In the genomic region with DNA sequence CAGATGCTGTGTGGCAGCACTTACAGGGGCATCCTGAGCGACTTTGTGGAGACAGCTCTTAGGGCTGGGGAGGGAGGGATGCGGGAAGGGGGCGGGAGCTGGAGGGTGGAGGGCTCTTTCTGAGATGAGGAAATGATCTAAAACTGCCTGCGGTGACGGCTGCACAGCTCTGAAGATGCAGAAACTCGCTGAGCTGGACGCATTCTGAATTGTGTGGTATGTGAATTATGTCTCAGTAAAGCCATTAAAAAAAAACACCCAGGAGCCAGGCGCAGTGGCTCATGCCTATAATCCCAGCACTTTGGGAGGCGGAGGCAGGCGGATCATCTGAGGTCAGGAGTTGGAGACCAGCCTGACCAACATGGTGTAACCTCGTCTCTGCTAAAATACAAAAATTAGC, we compare ENCODE assay signal across 14 cellular contexts. TPM values are rescaled to one million over a fixed set of nuclear protein-coding genes. Genes with fewer than 3 reads are reported as not detected.
DNase-seq lines count a peak whose midpoint lies in the region; FAIRE-seq and TF ChIP-seq lines count a peak whose summit lies in the region.
"Had no signal": no experiment of that assay in that cellular context is flagged by ENCODE, and none has a peak within 500 bp of the region (broad histone marks: within the 10 kb centered on the region; RNA-seq: fewer than 3 reads in every experiment).

No MANE protein-coding gene starts in this region.

- H3K79me2 ChIP-seq in astrocyte (ENCODE audit: insufficient read depth, low read length) = no peaks in the 10 kb centered on the region

- no peaks in the 10 kb centered on the region for H4K20me1 ChIP-seq in astrocyte (ENCODE audit: insufficient read depth, low read length)

- H3K27me3 ChIP-seq in MG63 (no peaks in the 10 kb centered on the region), astrocyte (ENCODE audit: insufficient read depth, low read length) (peaks cover 12% of the 10 kb centered on the region), uterus (peaks cover 0 to 2% of the 10 kb centered on the region in 2 donors), small intestine (ENCODE audit: control insufficient read depth in 2 of 2, insufficient read depth in 2 of 2, low read length in 2 of 2) (no peaks in the 10 kb centered on the region)
- H3K27me3 ChIP-seq: ovary had no signal

- TF ChIP-seq POLR2A in uterus (IDR thresholded peaks at IDR 0.05) = no peak

- no peak overlapping the region for H3K27ac ChIP-seq in astrocyte (ENCODE audit: low read depth, low read length)
- no peak overlapping the region for H3K27ac ChIP-seq in uterus
- no peak overlapping the region for H3K27ac ChIP-seq in small intestine (ENCODE audit: low read depth in 1 of 2, low read length in 1 of 2)
- H3K27ac ChIP-seq: gastroesophageal sphincter, ovary had no signal

- H2AFZ ChIP-seq in astrocyte (ENCODE audit: low read depth, low read length) = peak overlapping the region; percentile 37

- no peaks in the 10 kb centered on the region for H3K36me3 Mint-ChIP-seq in astrocyte (ENCODE audit: low read depth, unreplicated experiment)
- no peaks in the 10 kb centered on the region for H3K36me3 Mint-ChIP-seq in activated naive CD8-positive, alpha-beta T cell treated with anti-CD3 and anti-CD28 coated beads for 36 hours

- H3K4me3 ChIP-seq in AG09309 (ENCODE audit: control insufficient read depth, low read depth, low read length) (no peak overlapping the region; the same call in 1 of the 2 replicates), MG63 (no peak overlapping the region), astrocyte (ENCODE audit: insufficient read depth, low read depth, low read length) (no peak overlapping the region), uterus (no peak overlapping the region), small intestine (ENCODE audit: low read depth in 1 of 2, low read length in 2 of 2) (no peak overlapping the region)
- H3K4me3 ChIP-seq: gastroesophageal sphincter, ovary had no signal

- peaks cover 15% of the 10 kb centered on the region for H3K27me3 Mint-ChIP-seq in astrocyte (ENCODE audit: low read depth, unreplicated experiment)
- H3K27me3 Mint-ChIP-seq in activated naive CD8-positive, alpha-beta T cell treated with anti-CD3 and anti-CD28 coated beads for 36 hours = peaks cover 44% of the 10 kb centered on the region

- TF ChIP-seq CTCF in AG09309 (IDR thresholded peaks at IDR 0.05; ENCODE audit: control insufficient read depth, insufficient read depth, low read depth, low read length, missing control alignments) (no peak), astrocyte (IDR thresholded peaks at IDR 0.05; ENCODE audit: insufficient read depth, low read depth, low read length) (no peak), uterus (IDR thresholded peaks at IDR 0.05) (no peak), GM20000 (IDR thresholded peaks at IDR 0.05; ENCODE audit: extremely low read depth, missing control alignments) (no peak)

- H3K4me3 Mint-ChIP-seq in astrocyte (ENCODE audit: unreplicated experiment) = no peak overlapping the region
- no peak overlapping the region for H3K4me3 Mint-ChIP-seq in activated naive CD8-positive, alpha-beta T cell treated with anti-CD3 and anti-CD28 coated beads for 36 hours

- H3K27ac Mint-ChIP-seq in astrocyte (ENCODE audit: unreplicated experiment) = no peak overlapping the region
- H3K27ac Mint-ChIP-seq in activated naive CD8-positive, alpha-beta T cell treated with anti-CD3 and anti-CD28 coated beads for 36 hours = no peak overlapping the region

- FAIRE-seq in astrocyte (lab: Jason Lieb, UNC) = no peak
- FAIRE-seq in small intestine (lab: Jason Lieb, UNC) = no peak

- peak; percentile 67 for DNase-seq in AG09309 (ENCODE audit: low read depth)
- peak; percentile 46 for DNase-seq in MG63
- peak; percentile 65 for DNase-seq in astrocyte (ENCODE audit: low read depth)
- DNase-seq in left kidney (ENCODE audit: low read depth, low spot score) = peak; percentile 18
- no peak for DNase-seq in uterus
- no peak for DNase-seq in small intestine
- DNase-seq in GM20000 (ENCODE audit: low spot score) = no peak
- DNase-seq in activated naive CD8-positive, alpha-beta T cell treated with anti-CD3 and anti-CD28 coated beads for 36 hours = no peak
- DNase-seq: activated CD4-positive, CD25-positive, alpha-beta regulatory T cell treated with anti-CD3 and anti-CD28 coated beads, Interleukin-2, amount 50 U/mL, for 72 hours; left colon; NCI-H226; ovary; stimulated activated CD4-positive, alpha-beta T cell treated with anti-CD3 and anti-CD28 coated beads, Interleukin-4, amount 100 ng/mL, for 24 hours had no signal

- 49 to 90% (median 74%) methylated on average over 11 of the region's 11 CpGs for WGBS in small intestine, 3 donors

- no peaks in the 10 kb centered on the region for H3K36me3 ChIP-seq in MG63
- H3K36me3 ChIP-seq in astrocyte (ENCODE audit: insufficient read depth, low read length) = no peaks in the 10 kb centered on the region
- no peaks in the 10 kb centered on the region for H3K36me3 ChIP-seq in uterus
- no peaks in the 10 kb centered on the region for H3K36me3 ChIP-seq in small intestine (ENCODE audit: control insufficient read depth in 2 of 2, insufficient read depth in 2 of 2, low read length in 2 of 2)
- H3K36me3 ChIP-seq: gastroesophageal sphincter, ovary had no signal

- no peak overlapping the region for H3K9ac ChIP-seq in astrocyte (ENCODE audit: low read length)

- H3K9me3 ChIP-seq in MG63 (no peaks in the 10 kb centered on the region), astrocyte (ENCODE audit: insufficient read depth, low read depth, low read length) (no peaks in the 10 kb centered on the region), uterus (no peaks in the 10 kb centered on the region), small intestine (ENCODE audit: control insufficient read depth, low read depth) (no peaks in the 10 kb centered on the region)
- H3K9me3 ChIP-seq: gastroesophageal sphincter, ovary had no signal

- H3K9me3 Mint-ChIP-seq in astrocyte (ENCODE audit: unreplicated experiment) = no peaks in the 10 kb centered on the region
- no peaks in the 10 kb centered on the region for H3K9me3 Mint-ChIP-seq in activated naive CD8-positive, alpha-beta T cell treated with anti-CD3 and anti-CD28 coated beads for 36 hours

- H3K4me1 ChIP-seq in astrocyte (ENCODE audit: insufficient read depth, low read length) (peaks cover 3% of the 10 kb centered on the region), uterus (no peaks in the 10 kb centered on the region), small intestine (ENCODE audit: control insufficient read depth in 2 of 2, insufficient read depth in 1 of 2, low read depth in 1 of 2, low read length in 1 of 2) (peaks cover 3% of the 10 kb centered on the region in 2 donors)

- intact Hi-C loops in uterus (cut with DNase I; ENCODE audit: low total_unique reads) = no loop called here

- H3K4me2 ChIP-seq in astrocyte (ENCODE audit: low read length) = peak overlapping the region; percentile 41

- peaks cover 3% of the 10 kb centered on the region for H3K4me1 Mint-ChIP-seq in astrocyte (ENCODE audit: low read depth, unreplicated experiment)
- H3K4me1 Mint-ChIP-seq in activated naive CD8-positive, alpha-beta T cell treated with anti-CD3 and anti-CD28 coated beads for 36 hours = peaks cover 3% of the 10 kb centered on the region

RNA-seq across cellular contexts. Expression of a gene that starts 19.2 kb away (rescaled TPM):
- total RNA-seq in MG63 (2014; rRNA removed; shearing (Covaris generic); ENCODE audit: low replicate concordance) = 51.4 and 77.6 TPM in 2 replicates
- 7.9 and 9.3 TPM in 2 replicates for total RNA-seq in astrocyte
- 10 to 100 TPM in 1 of 4 donors, 1 to 10 TPM in 2, not detected in 1; 5.6 to 11.3 (median 7.6) TPM for total RNA-seq in uterus
- polyA plus RNA-seq in small intestine = 10 to 100 TPM; 40.3 to 79.1 (median 72.0) TPM
- total RNA-seq in activated naive CD8-positive, alpha-beta T cell treated with anti-CD3 and anti-CD28 coated beads for 36 hours = 10 to 100 TPM; 41.0 to 43.4 TPM

RNA-seq across cellular contexts. Expression of a gene that starts 28.1 kb away (rescaled TPM):
- total RNA-seq in MG63 (2014; rRNA removed; shearing (Covaris generic); ENCODE audit: low replicate concordance) = 146 and 225 TPM in 2 replicates
- total RNA-seq in astrocyte = 69.9 and 71.3 TPM in 2 replicates
- total RNA-seq in uterus = 10 to 100 TPM in 2 of 4 donors, 1 to 10 TPM in 1, under 1 TPM in 1; 0.77 to 72.9 (median 19.5) TPM
- polyA plus RNA-seq in small intestine = 100 to 1,000 TPM; 139 to 258 (median 202) TPM
- total RNA-seq in activated naive CD8-positive, alpha-beta T cell treated with anti-CD3 and anti-CD28 coated beads for 36 hours = 100 to 1,000 TPM; 211 to 227 TPM

RNA-seq across cellular contexts. Expression of a gene that starts 47.5 kb away (rescaled TPM):
- 102 and 116 TPM in 2 replicates for total RNA-seq in MG63 (2014; rRNA removed; shearing (Covaris generic); ENCODE audit: low replicate concordance)
- total RNA-seq in astrocyte (106 and 122 TPM in 2 replicates), uterus (100 to 1,000 TPM in 1 of 4 donors, 10 to 100 TPM in 3; 21.0 to 121 (median 72.5) TPM)
- polyA plus RNA-seq in small intestine = 100 to 1,000 TPM in 2 of 3 donors, 10 to 100 TPM in 1; 86.4 to 284 (median 182) TPM
- 100 to 1,000 TPM in 1 of 2 experiments, 10 to 100 TPM in 1; 99.3 to 107 TPM for total RNA-seq in activated naive CD8-positive, alpha-beta T cell treated with anti-CD3 and anti-CD28 coated beads for 36 hours

RNA-seq across cellular contexts. Expression of a gene that starts 47.7 kb away (rescaled TPM):
- total RNA-seq in MG63 (2014; rRNA removed; shearing (Covaris generic); ENCODE audit: low replicate concordance) = 35.0 and 47.8 TPM in 2 replicates
- 38.6 and 40.4 TPM in 2 replicates for total RNA-seq in astrocyte
- 10 to 100 TPM in 3 of 4 donors, 1 to 10 TPM in 1; 4.4 to 36.9 (median 27.0) TPM for total RNA-seq in uterus
- polyA plus RNA-seq in small intestine = 10 to 100 TPM; 34.1 to 76.9 (median 63.2) TPM
- 10 to 100 TPM; 17.9 to 19.2 TPM for total RNA-seq in activated naive CD8-positive, alpha-beta T cell treated with anti-CD3 and anti-CD28 coated beads for 36 hours

Comparison
In these comparisons a context has a peak if more than half of its experiments do, and no peak if none do; other contexts are left out.
1. DNase-seq: peak in AG09309 (single experiment), MG63 (single experiment), astrocyte (single experiment) and left kidney (single experiment); none in uterus (0 of 2), small intestine (single experiment), GM20000 (single experiment) and activated naive CD8-positive, alpha-beta T cell treated with anti-CD3 and anti-CD28 coated beads for 36 hours (single experiment).